Comparison of ENCODE assay signal across 1 cellular context in the genomic region with DNA sequence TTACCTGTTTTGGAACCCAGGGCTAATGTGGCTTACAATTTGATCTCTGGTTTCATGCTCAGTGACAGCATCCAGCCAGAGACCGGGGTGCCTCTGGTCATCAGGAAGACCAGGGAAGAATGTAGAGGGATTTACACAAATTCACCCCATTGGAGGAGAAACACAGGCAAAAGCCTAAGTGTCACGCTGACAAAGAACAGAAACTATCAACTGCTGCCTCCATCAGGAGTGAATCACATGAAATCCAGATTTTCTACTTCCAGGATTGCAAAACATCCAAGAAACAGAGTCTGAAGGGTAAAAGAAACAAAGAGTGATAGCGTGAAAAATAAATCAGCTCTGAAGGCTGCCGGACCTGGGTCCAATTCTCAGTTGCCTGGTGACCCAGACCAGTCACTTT.
TF ChIP-seq lines count a peak whose summit lies in the region.

No MANE protein-coding gene starts in this region.

TF ChIP-seq in IMR-90, 13 proteins besides CTCF, POLR2A, EP300 and RAD21 (continued from another document):
- TF ChIP-seq RFX5 (IDR thresholded peaks at IDR 0.05; ENCODE audit: low read depth, low read length), result no peak
- TF ChIP-seq FOS (IDR thresholded peaks at IDR 0.05; ENCODE audit: low read depth, low read length), result no peak
